Comparison of ENCODE assay signal across 17 cellular contexts in the genomic region with DNA sequence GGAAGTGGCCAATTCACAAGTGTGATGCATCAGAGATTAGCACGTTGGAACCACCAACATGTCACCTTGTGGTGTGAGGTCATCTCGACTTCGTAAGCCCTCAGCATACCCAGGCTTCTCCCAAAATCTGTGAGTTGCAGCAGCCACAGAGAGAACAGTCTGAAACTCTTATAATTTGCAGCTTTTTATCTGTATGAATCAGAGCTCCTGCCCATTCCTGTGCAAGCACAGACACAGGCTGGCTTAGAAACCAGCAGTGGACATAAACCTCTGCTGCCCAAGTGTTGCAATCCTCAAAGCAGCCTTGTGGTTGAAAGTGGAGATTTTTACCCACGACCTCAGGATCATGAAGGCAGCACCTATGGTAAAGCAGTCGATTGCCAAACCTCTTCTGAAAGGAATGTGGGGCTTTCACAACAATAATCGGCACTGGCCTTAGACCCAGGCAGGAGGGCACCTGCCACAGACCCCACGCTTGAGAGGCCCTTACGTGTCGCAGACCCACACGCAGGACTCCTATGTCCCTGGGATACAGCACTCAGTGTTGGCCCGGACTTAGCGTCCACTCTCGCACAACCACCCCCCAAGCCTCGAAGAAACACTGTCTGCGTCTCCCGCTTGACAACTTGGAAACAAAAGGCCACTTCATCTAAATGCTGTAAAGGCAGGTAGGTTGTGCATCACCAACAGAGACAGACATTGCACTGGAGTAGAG. TPM values are rescaled to one million over a fixed set of nuclear protein-coding genes. Genes with fewer than 3 reads are reported as not detected.
DNase-seq lines count a peak whose midpoint lies in the region; ATAC-seq and TF ChIP-seq lines count a peak whose summit lies in the region.
"Had no signal": no experiment of that assay in that cellular context is flagged by ENCODE, and none has a peak within 500 bp of the region (broad histone marks: within the 10 kb centered on the region; RNA-seq: fewer than 3 reads in every experiment).

No MANE protein-coding gene starts in this region.

- in situ Hi-C loops in brain microvascular endothelial cell (cut with HindIII; ENCODE audit: low pct_ligation_motif_present, low sequenced_read_pairs) = no loop called here

- H3K36me3 ChIP-seq in brain microvascular endothelial cell (replicated peaks) = no peaks in the 10 kb centered on the region
- H3K36me3 ChIP-seq in kidney epithelial cell (ENCODE audit: control insufficient read depth, insufficient read depth, low read length) = no peaks in the 10 kb centered on the region

- H3K9me3 ChIP-seq in AG04450 (ENCODE audit: control insufficient read depth, insufficient read depth, low read length) = no peaks in the 10 kb centered on the region; the same call in 1 of the 2 replicates
- H3K9me3 ChIP-seq: mucosa of descending colon, upper lobe of left lung had no signal

- H3K27me3 ChIP-seq in AG04450 (ENCODE audit: control insufficient read depth, insufficient read depth, low read length) (no peaks in the 10 kb centered on the region), brain microvascular endothelial cell (replicated peaks) (no peaks in the 10 kb centered on the region), kidney epithelial cell (ENCODE audit: control insufficient read depth, insufficient read depth, low read length) (peaks cover 7% of the 10 kb centered on the region)
- H3K27me3 ChIP-seq: upper lobe of left lung had no signal

- DNase-seq in AG04450 (ENCODE audit: low read depth, low spot score) (peak; percentile 45), HPDE6-E6E7 (ENCODE audit: extremely low spot score) (peak; percentile 83), brain microvascular endothelial cell (peak; percentile 43), kidney epithelial cell (ENCODE audit: low read depth) (peak; percentile 65), NCI-H1930 (lab: John Stamatoyannopoulos, UW) (no peak), medulla oblongata (ENCODE audit: extremely low spot score) (no peak), DMS 273 (lab: John Stamatoyannopoulos, UW; ENCODE audit: unreplicated experiment) (no peak)
- DNase-seq: ACHN; activated CD4-positive, alpha-beta T cell treated with anti-CD3 and anti-CD28 coated beads for 48 hours; DMS79 treated with DMSO at 0.1 percent for 48 hours; NCI-H1048; NCI-H2227 treated with DMSO at 0.1 percent for 48 hours; T-helper 1 cell; upper lobe of left lung had no signal

- H3K27ac ChIP-seq in AG04450 (ENCODE audit: low read depth, low read length) = peak overlapping the region; percentile 31
- H3K27ac ChIP-seq in brain microvascular endothelial cell = no peak overlapping the region
- H3K27ac ChIP-seq: HL-60, upper lobe of left lung had no signal

- POLR2A ChIA-PET in AG04450 (lab: Yijun Ruan, JAX) = interaction anchor here (0.7 kb wide), 1 partner anchor 25 kb away, joined by 3 read pairs; the partner anchor contains the start of gene OSGIN1

- TF ChIP-seq CTCF in AG04450 (IDR thresholded peaks at IDR 0.05; ENCODE audit: low read depth, low read length) (no peak), brain microvascular endothelial cell (IDR thresholded peaks at IDR 0.05; ENCODE audit: low read depth, low read length, missing control alignments) (no peak), kidney epithelial cell (IDR thresholded peaks at IDR 0.05; ENCODE audit: insufficient read depth, low read length, poor library complexity, severe bottlenecking) (no peak)

- CTCF ChIA-PET in AG04450 (lab: Charles Lee) = interaction anchor here (0.6 to 3.6 kb wide), 5 partner anchors 10 to 137 kb away, joined by 3 to 29 read pairs (median 5); no protein-coding TSS in a partner anchor

- no peak for ATAC-seq in HG03460 (IDR thresholded peaks at IDR 0.05; ENCODE audit: unreplicated experiment)
- ATAC-seq: mucosa of descending colon had no signal

- no peak overlapping the region for H3K4me3 ChIP-seq in AG04450 (ENCODE audit: low read depth, low read length)
- H3K4me3 ChIP-seq in brain microvascular endothelial cell (ENCODE audit: low read depth, low read length) = no peak overlapping the region
- H3K4me3 ChIP-seq in kidney epithelial cell (ENCODE audit: low read depth, low read length) = no peak overlapping the region
- H3K4me3 ChIP-seq: mucosa of descending colon, upper lobe of left lung had no signal

RNA-seq across cellular contexts. Expression of gene OSGIN1, which starts 24.5 kb away (rescaled TPM):
- 6.2 and 8.5 TPM in 2 replicates for polyA plus RNA-seq in AG04450 (2011; rRNA removed)
- 5.6 and 8.6 TPM in 2 replicates for polyA minus RNA-seq in AG04450 (2011; rRNA and poly(A)+ RNA removed)
- 4.4 and 8.0 TPM in 2 replicates for total RNA-seq in kidney epithelial cell

RNA-seq across cellular contexts. Expression of gene MLYCD, which starts 29.6 kb away (rescaled TPM):
- polyA plus RNA-seq in AG04450 (2011; rRNA removed) = 2.0 and 2.5 TPM in 2 replicates
- 6.8 and 8.4 TPM in 2 replicates for polyA minus RNA-seq in AG04450 (2011; rRNA and poly(A)+ RNA removed)
- 3.4 and 3.5 TPM in 2 replicates for total RNA-seq in kidney epithelial cell

RNA-seq across cellular contexts. Expression of gene NECAB2, which starts 39.5 kb away (rescaled TPM):
- 0.20 and 0.24 TPM in 2 replicates for polyA plus RNA-seq in AG04450 (2011; rRNA removed)
- 0.30 and 0.37 TPM in 2 replicates for polyA minus RNA-seq in AG04450 (2011; rRNA and poly(A)+ RNA removed)
- not detected in 2 replicates for total RNA-seq in kidney epithelial cell

Comparison
In these comparisons a context has a peak if more than half of its experiments do, and no peak if none do; other contexts are left out.
1. DNase-seq: peak in AG04450 (single experiment), HPDE6-E6E7 (single experiment), brain microvascular endothelial cell (single experiment) and kidney epithelial cell (single experiment); none in NCI-H1930 (0 of 2), medulla oblongata (single experiment) and DMS 273 (single experiment).